Comparison of ENCODE assay signal across 1 cellular context in the genomic region with DNA sequence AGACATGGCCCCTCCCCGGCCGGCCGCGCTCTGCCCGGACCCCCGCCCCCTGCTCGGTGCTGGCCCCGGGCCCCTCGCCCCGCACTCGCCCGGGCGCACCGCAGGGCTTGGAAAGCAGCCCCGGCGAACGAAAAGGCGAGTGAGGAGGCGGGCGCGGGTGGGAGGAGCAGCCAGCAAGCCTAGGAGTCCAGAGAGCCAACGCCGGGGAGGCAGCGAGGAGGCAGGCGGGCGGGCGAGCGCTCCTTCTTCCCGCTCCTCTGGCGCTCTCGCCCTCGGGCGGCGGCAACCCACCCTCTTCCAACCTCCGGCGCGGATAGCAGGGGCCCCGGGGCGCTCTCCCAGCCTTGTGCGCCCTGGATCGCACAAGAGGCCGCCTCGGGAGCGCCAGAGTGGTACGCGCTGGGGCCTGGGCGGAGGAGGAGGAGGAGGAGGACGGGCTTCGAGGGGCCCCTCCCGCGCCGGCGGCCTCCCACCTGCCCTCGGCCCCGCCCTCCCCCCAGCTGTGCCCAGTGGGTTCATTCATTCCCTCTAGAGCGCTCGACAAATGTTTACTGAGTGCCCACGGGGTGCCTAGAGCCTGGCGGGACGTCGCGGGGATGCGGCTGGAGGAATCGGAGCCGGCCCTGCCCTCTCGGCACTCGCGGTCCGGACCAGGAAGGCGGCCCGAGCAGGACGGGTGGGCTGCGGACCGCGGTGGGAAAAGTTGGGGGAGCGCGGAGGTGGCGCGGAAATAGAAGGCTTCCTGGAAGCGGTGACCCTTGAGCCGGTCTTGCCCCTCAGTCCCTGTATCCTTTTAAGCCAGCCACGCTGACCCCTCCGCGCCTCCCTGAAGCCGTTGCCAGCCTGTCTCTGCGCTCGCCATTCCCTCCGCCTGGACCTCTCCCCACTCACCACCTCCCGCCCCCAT.
TF ChIP-seq lines count a peak whose summit lies in the region.

A gene (minus strand): TSS at position 391 of the 907 bp plus-strand sequence. CDS start 519 bp downstream, outside the sequence.

TF ChIP-seq in IMR-90, 13 proteins besides CTCF, POLR2A, EP300 and RAD21 (continued from another document):
- no peak for TF ChIP-seq MAZ (IDR thresholded peaks at IDR 0.05; ENCODE audit: borderline replicate concordance, low read depth, low read length)
- no peak for TF ChIP-seq RCOR1 (IDR thresholded peaks at IDR 0.05; ENCODE audit: insufficient replicate concordance, low read length)
- TF ChIP-seq CEBPB (IDR thresholded peaks at IDR 0.05; ENCODE audit: low read depth, low read length): no peak
- TF ChIP-seq MXI1 (IDR thresholded peaks at IDR 0.05; ENCODE audit: borderline replicate concordance, low read depth, low read length): no peak
- TF ChIP-seq NFE2L2 (IDR thresholded peaks at IDR 0.05; ENCODE audit: low read depth, low read length): no peak
